24 cellular contexts compared by ENCODE assay signal in genomic region chr5:106545325-106545724, GRCh38.
DNase-seq lines count a peak whose midpoint lies in the region; ATAC-seq and TF ChIP-seq lines count a peak whose summit lies in the region.
"Had no signal": no experiment of that assay in that cellular context is flagged by ENCODE, and none has a peak within 500 bp of the region (broad histone marks: within the 10 kb centered on the region; RNA-seq: fewer than 3 reads in every experiment).

No MANE protein-coding gene starts in this region.

- no peak for ATAC-seq in HG03175 (IDR thresholded peaks at IDR 0.05; ENCODE audit: unreplicated experiment)
- ATAC-seq: activated T-helper 17 cell treated with anti-CD3 and anti-CD28 coated beads, Interleukin-2, amount 50 U/mL, for 72 hours; CD8-positive, alpha-beta T cell had no signal

- no peaks in the 10 kb centered on the region; the same call in 1 of the 2 replicates for H3K9me3 ChIP-seq in BE2C

- in situ Hi-C loops in astrocyte of the spinal cord (cut with HindIII; ENCODE audit: low sequenced_read_pairs) = no loop called here

- no peaks in the 10 kb centered on the region for H3K27me3 ChIP-seq in BE2C

- no peaks in the 10 kb centered on the region for H3K36me3 ChIP-seq in BE2C

- no peak overlapping the region for H3K4me3 ChIP-seq in astrocyte of the spinal cord (ENCODE audit: low read depth, low read length)
- no peak overlapping the region for H3K4me3 ChIP-seq in fibroblast of pulmonary artery (replicated peaks; ENCODE audit: low read depth, low read length)
- H3K4me3 ChIP-seq in BE2C (ENCODE audit: low read depth, low read length) = no peak overlapping the region
- H3K4me3 ChIP-seq: coronary artery, SK-N-MC had no signal

- peak; percentile 53 for DNase-seq in A172 (ENCODE audit: low spot score)
- DNase-seq in NCI-H446 treated with DMSO at 0.1 percent for 48 hours (lab: John Stamatoyannopoulos, UW) = peak; percentile 91
- DNase-seq in astrocyte of the spinal cord (ENCODE audit: low read depth, low spot score) = peak; percentile 65
- peak; percentile 8 for DNase-seq in fibroblast of pulmonary artery (ENCODE audit: low read depth)
- no peak for DNase-seq in BE2C
- no peak for DNase-seq in DMS79 (lab: John Stamatoyannopoulos, UW)
- DNase-seq in SIG-M5 (lab: John Stamatoyannopoulos, UW) = no peak
- DNase-seq: activated CD4-positive, alpha-beta T cell treated with anti-CD3 and anti-CD28 coated beads, Interleukin-2, amount 50 U/mL, for 1 hour; activated naive CD8-positive, alpha-beta T cell treated with anti-CD3 and anti-CD28 coated beads, Interleukin-2, amount 10 ng/mL, durations not matched to agents 7 days and 5 days; AML-193; CD8-positive, alpha-beta T cell; GDM1; mesendoderm; naive B cell; NCI-H1694; NCI-H2171 treated with DMSO at 0.1 percent for 48 hours; NCI-H526; nucleus accumbens; RPMI8226; trophoblast cell had no signal

- H3K4me1 ChIP-seq in BE2C = no peaks in the 10 kb centered on the region

- no peak for TF ChIP-seq CTCF in astrocyte of the spinal cord (IDR thresholded peaks at IDR 0.05; ENCODE audit: low read depth, low read length)
- no peak for TF ChIP-seq CTCF in fibroblast of pulmonary artery (IDR thresholded peaks at IDR 0.05; ENCODE audit: low read length, missing control alignments)
- no peak for TF ChIP-seq CTCF in BE2C (IDR thresholded peaks at IDR 0.05; ENCODE audit: low read depth, low read length)

Comparison
In these comparisons a context has a peak if more than half of its experiments do, and no peak if none do; other contexts are left out.
1. DNase-seq: peak in A172 (single experiment), NCI-H446 treated with DMSO at 0.1 percent for 48 hours (single experiment), astrocyte of the spinal cord (single experiment) and fibroblast of pulmonary artery (single experiment); none in BE2C (single experiment), DMS79 (single experiment) and SIG-M5 (single experiment).